Comparison of ENCODE assay signal across 36 cellular contexts in the genomic region with DNA sequence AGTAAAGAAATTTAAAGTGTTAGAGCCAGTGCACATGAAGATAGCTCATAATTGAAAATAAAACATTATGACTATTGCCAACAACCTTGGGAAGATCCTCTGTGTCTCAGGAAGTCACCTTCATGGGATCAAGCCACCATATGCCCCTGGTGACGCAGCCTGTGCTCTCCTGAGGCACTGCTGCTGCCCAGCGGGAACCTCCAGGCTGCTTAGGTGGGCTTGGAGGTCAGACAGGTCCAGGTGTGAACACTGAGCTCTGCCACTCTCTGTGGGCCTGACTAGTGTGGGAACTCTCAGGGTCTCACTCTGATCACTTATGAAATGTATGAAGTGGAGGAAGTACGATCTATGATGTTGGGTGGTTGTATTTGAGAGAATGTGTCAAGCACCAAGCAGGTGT.
"Had no signal": no experiment of that assay in that cellular context is flagged by ENCODE, and none has a peak within 500 bp of the region (broad histone marks: within the 10 kb centered on the region; RNA-seq: fewer than 3 reads in every experiment).

No MANE protein-coding gene starts in this region.

- H3K27me3 ChIP-seq: ascending aorta, cardiac muscle cell, Peyer's patch had no signal

- H3K4me3 Mint-ChIP-seq: activated B cell treated with CpG ODN at 0.5 μM for 24 hours; activated CD4-positive, alpha-beta memory T cell treated with anti-CD3 and anti-CD28 coated beads for 36 hours; activated naive CD4-positive, alpha-beta T cell treated with anti-CD3 and anti-CD28 coated beads, Interleukin-2, amount 10 ng/mL, durations not matched to agents 7 days and 5 days; activated naive CD8-positive, alpha-beta T cell treated with anti-CD3 and anti-CD28 coated beads for 36 hours; activated T-cell treated with anti-CD3 and anti-CD28 coated beads, Interleukin-2, amount 50 U/mL, for 4 hours; activated T-helper 1 cell treated with anti-CD3 and anti-CD28 coated beads, Interleukin-12 subunit alpha, Interleukin-12 subunit beta, Interleukin-2, Interleukin-4 antibody, amounts not matched to agents 30 ng/mL and 10 ng/mL and 1 ng/mL, durations not matched to agents 14 hours and 24 hours and 36 hours; central memory CD8-positive, alpha-beta T cell; T-cell had no signal

- H3K4me3 ChIP-seq: ascending aorta, cardiac muscle cell, Peyer's patch, SJSA1 had no signal

- H3K27ac ChIP-seq: ascending aorta, cardiac muscle cell, Peyer's patch, SJSA1, VCaP had no signal

- H3K36me3 ChIP-seq: SJSA1 had no signal

- H3K9me3 ChIP-seq: ascending aorta, Peyer's patch had no signal

- H3K9me3 Mint-ChIP-seq: activated B cell treated with CpG ODN at 0.5 μM for 24 hours; activated CD4-positive, alpha-beta memory T cell treated with anti-CD3 and anti-CD28 coated beads for 36 hours; activated naive CD4-positive, alpha-beta T cell treated with anti-CD3 and anti-CD28 coated beads, Interleukin-2, amount 10 ng/mL, durations not matched to agents 7 days and 5 days; activated naive CD8-positive, alpha-beta T cell treated with anti-CD3 and anti-CD28 coated beads for 36 hours; activated T-cell treated with anti-CD3 and anti-CD28 coated beads, Interleukin-2, amount 50 U/mL, for 4 hours; activated T-helper 1 cell treated with anti-CD3 and anti-CD28 coated beads, Interleukin-12 subunit alpha, Interleukin-12 subunit beta, Interleukin-2, Interleukin-4 antibody, amounts not matched to agents 30 ng/mL and 10 ng/mL and 1 ng/mL, durations not matched to agents 14 hours and 24 hours and 36 hours; central memory CD8-positive, alpha-beta T cell; T-cell had no signal

- H3K27ac Mint-ChIP-seq: activated B cell treated with CpG ODN at 0.5 μM for 24 hours; activated CD4-positive, alpha-beta memory T cell treated with anti-CD3 and anti-CD28 coated beads for 36 hours; activated naive CD4-positive, alpha-beta T cell treated with anti-CD3 and anti-CD28 coated beads, Interleukin-2, amount 10 ng/mL, durations not matched to agents 7 days and 5 days; activated naive CD8-positive, alpha-beta T cell treated with anti-CD3 and anti-CD28 coated beads for 36 hours; activated T-helper 1 cell treated with anti-CD3 and anti-CD28 coated beads, Interleukin-12 subunit alpha, Interleukin-12 subunit beta, Interleukin-2, Interleukin-4 antibody, amounts not matched to agents 30 ng/mL and 10 ng/mL and 1 ng/mL, durations not matched to agents 14 hours and 24 hours and 36 hours had no signal

- H3K4me1 ChIP-seq: ascending aorta, Peyer's patch, SJSA1 had no signal

- H3K4me1 Mint-ChIP-seq: activated B cell treated with CpG ODN at 0.5 μM for 24 hours; activated naive CD4-positive, alpha-beta T cell treated with anti-CD3 and anti-CD28 coated beads, Interleukin-2, amount 10 ng/mL, durations not matched to agents 7 days and 5 days; activated naive CD8-positive, alpha-beta T cell treated with anti-CD3 and anti-CD28 coated beads for 36 hours; central memory CD8-positive, alpha-beta T cell had no signal

- DNase-seq: activated B cell treated with CpG ODN at 0.5 μM for 24 hours; activated CD4-positive, alpha-beta memory T cell treated with anti-CD3 and anti-CD28 coated beads for 36 hours; activated CD4-positive, alpha-beta T cell treated with anti-CD3 and anti-CD28 coated beads for 4 hours; activated CD4-positive, alpha-beta T cell treated with anti-CD3 and anti-CD28 coated beads, Interleukin-2, amount 50 U/mL, for 1 hour; activated CD4-positive, CD25-positive, alpha-beta regulatory T cell treated with anti-CD3 and anti-CD28 coated beads, Interleukin-2, amount 50 U/mL, for 72 hours; activated CD8-positive, alpha-beta memory T cell treated with anti-CD3 and anti-CD28 coated beads, Interleukin-2, amount 50 U/mL, for 4 hours; activated effector memory CD4-positive, alpha-beta T cell treated with Interleukin-2 at 50 U/mL for 16 hours; activated naive CD4-positive, alpha-beta T cell treated with anti-CD3 and anti-CD28 coated beads, Interleukin-2, amount 10 ng/mL, durations not matched to agents 7 days and 5 days; activated naive CD8-positive, alpha-beta T cell treated with anti-CD3 and anti-CD28 coated beads for 36 hours; activated T-cell treated with anti-CD3 and anti-CD28 coated beads for 4 hours; activated T-cell treated with anti-CD3 and anti-CD28 coated beads, Interleukin-2, amount 50 U/mL, for 4 hours; amygdala; Kasumi-1; KG1; MM.1S; MV-4-11; NCI-H1092; NCI-H1436 treated with DMSO at 0.1 percent for 48 hours; NCI-H1694 treated with DMSO at 0.1 percent for 48 hours; NCI-H2029; NCI-H510A; NCI-H526 treated with DMSO at 0.1 percent for 48 hours; NCI-H774; PC-3; Peyer's patch; RPMI8226; SHP77 treated with DMSO at 0.1 percent for 48 hours; T-cell; T-helper 2 cell; T-helper 9 cell had no signal

- H3K27me3 Mint-ChIP-seq: activated B cell treated with CpG ODN at 0.5 μM for 24 hours; activated CD4-positive, alpha-beta memory T cell treated with anti-CD3 and anti-CD28 coated beads for 36 hours; activated naive CD4-positive, alpha-beta T cell treated with anti-CD3 and anti-CD28 coated beads, Interleukin-2, amount 10 ng/mL, durations not matched to agents 7 days and 5 days; activated naive CD8-positive, alpha-beta T cell treated with anti-CD3 and anti-CD28 coated beads for 36 hours; central memory CD8-positive, alpha-beta T cell; T-cell had no signal
